ENCODE assay signal across 15 cellular contexts in genomic region chr6:4384638-4385036, GRCh38.
DNase-seq lines count a peak whose midpoint lies in the region; ATAC-seq and TF ChIP-seq lines count a peak whose summit lies in the region.
"Had no signal": no experiment of that assay in that cellular context is flagged by ENCODE, and none has a peak within 500 bp of the region (broad histone marks: within the 10 kb centered on the region; RNA-seq: fewer than 3 reads in every experiment).

No MANE protein-coding gene starts in this region.

- H4K20me1 ChIP-seq in hepatocyte (ENCODE audit: insufficient read depth, poor library complexity, severe bottlenecking), result no peaks in the 10 kb centered on the region

- H3K36me3 Mint-ChIP-seq in HFFc6 (ENCODE audit: low read depth) (peaks cover 29% of the 10 kb centered on the region), type B pancreatic cell (no peaks in the 10 kb centered on the region)

- no peak for ATAC-seq in GM21576 (IDR thresholded peaks at IDR 0.05; ENCODE audit: unreplicated experiment)
- ATAC-seq: GM12878, K562 had no signal

- no peak overlapping the region for H3K4me3 Mint-ChIP-seq in HFFc6
- H3K4me3 Mint-ChIP-seq in type B pancreatic cell, result no peak overlapping the region
- H3K4me3 Mint-ChIP-seq: B cell; CD4-positive, alpha-beta T cell had no signal

- no peak for DNase-seq in HFFc6
- DNase-seq in WERI-Rb-1, result no peak
- peak; percentile 52 for DNase-seq in hepatocyte (ENCODE audit: low spot score)
- DNase-seq in type B pancreatic cell (ENCODE audit: extremely low spot score, unreplicated experiment), result no peak
- no peak for DNase-seq in GM19240 (ENCODE audit: insufficient read length, low spot score)
- DNase-seq in SIG-M5 (lab: John Stamatoyannopoulos, UW), result no peak
- DNase-seq: C1 segment of cervical spinal cord; Calu3; CD4-positive, alpha-beta T cell; DMS 273 treated with DMSO at 0.1 percent for 48 hours had no signal

- peaks cover 1% of the 10 kb centered on the region for H3K27me3 Mint-ChIP-seq in HFFc6 (ENCODE audit: insufficient read depth)
- no peaks in the 10 kb centered on the region for H3K27me3 Mint-ChIP-seq in type B pancreatic cell

- H3K4me1 ChIP-seq in hepatocyte (ENCODE audit: insufficient read depth), result peaks cover 3% of the 10 kb centered on the region

- no peak overlapping the region for H3K4me3 ChIP-seq in WERI-Rb-1 (ENCODE audit: low read depth, low read length)
- no peak overlapping the region for H3K4me3 ChIP-seq in hepatocyte
- H3K4me3 ChIP-seq: GM12878, K562 had no signal

- H3K79me2 ChIP-seq in hepatocyte, result no peaks in the 10 kb centered on the region

- H2AFZ ChIP-seq in hepatocyte, result no peak overlapping the region

- no peaks in the 10 kb centered on the region for H3K9me2 ChIP-seq in hepatocyte (replicated peaks; ENCODE audit: insufficient read depth)

- H3K36me3 ChIP-seq in WERI-Rb-1, result no peaks in the 10 kb centered on the region
- no peaks in the 10 kb centered on the region for H3K36me3 ChIP-seq in hepatocyte (replicated peaks; ENCODE audit: insufficient read depth, low read depth)

- TF ChIP-seq CTCF in HFFc6 (IDR thresholded peaks at IDR 0.05), result 0 out of 2 replicates have a peak, but pooled peaks have one; percentile 15
- 0 out of 2 replicates have a peak, but pooled peaks have one; percentile 5 for TF ChIP-seq CTCF in WERI-Rb-1 (IDR thresholded peaks at IDR 0.05; ENCODE audit: low read depth, low read length)
- TF ChIP-seq CTCF in hepatocyte (IDR thresholded peaks at IDR 0.05; ENCODE audit: poor library complexity), result peak; percentile 46
- TF ChIP-seq CTCF in type B pancreatic cell (conservative IDR thresholded peaks at IDR 0.05), result peak; percentile 37

- H3K9me3 Mint-ChIP-seq in HFFc6, result peaks cover 37% of the 10 kb centered on the region
- peaks cover 22% of the 10 kb centered on the region for H3K9me3 Mint-ChIP-seq in type B pancreatic cell

- peak overlapping the region; percentile 35 for H3K4me2 ChIP-seq in hepatocyte

- H3K27ac ChIP-seq in WERI-Rb-1 (no peak overlapping the region), hepatocyte (peak overlapping the region; percentile 63)
- H3K27ac ChIP-seq: HL-60 had no signal

- H3K9me3 ChIP-seq in WERI-Rb-1 (ENCODE audit: severe bottlenecking) (peaks cover 28% of the 10 kb centered on the region), hepatocyte (ENCODE audit: low read depth) (no peaks in the 10 kb centered on the region)

- no peak overlapping the region for H3K27ac Mint-ChIP-seq in HFFc6
- peak overlapping the region; percentile 81 for H3K27ac Mint-ChIP-seq in type B pancreatic cell
- H3K27ac Mint-ChIP-seq: B cell; CD4-positive, alpha-beta T cell had no signal

- WGBS in hepatocyte (ENCODE audit: low lambda C conversion rate, missing lambda C conversion rate), result 71% methylated on average over 6 of the region's 6 CpGs

- H3K27me3 ChIP-seq in WERI-Rb-1 (ENCODE audit: insufficient read depth, low read depth, severe bottlenecking) (peaks cover 50% of the 10 kb centered on the region), hepatocyte (no peaks in the 10 kb centered on the region)

- H3K4me1 Mint-ChIP-seq in HFFc6 (ENCODE audit: low read depth) (peaks cover 27% of the 10 kb centered on the region), type B pancreatic cell (ENCODE audit: unreplicated experiment) (no peaks in the 10 kb centered on the region)
- H3K4me1 Mint-ChIP-seq: B cell had no signal
